ENCODE assay signal across 15 cellular contexts in the genomic region with DNA sequence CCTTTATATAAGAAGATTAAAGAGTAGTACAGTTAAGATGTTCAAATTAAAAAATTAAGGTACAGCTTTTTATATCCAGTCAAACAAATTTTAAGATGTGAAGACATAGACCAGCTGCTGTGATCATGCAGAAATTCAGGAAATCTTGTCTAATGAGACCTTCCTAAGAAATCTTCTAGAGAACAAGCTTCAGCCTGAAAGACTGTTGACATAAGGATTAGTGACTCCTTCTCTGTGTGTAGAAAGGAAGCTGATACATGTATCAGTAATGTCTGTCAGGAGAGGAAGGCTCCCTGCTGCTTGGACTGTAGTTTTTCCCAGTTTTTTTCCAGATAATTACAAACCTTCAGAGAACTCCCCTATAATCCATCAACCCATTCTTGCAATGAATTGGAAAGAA.
"Had no signal": no experiment of that assay in that cellular context is flagged by ENCODE, and none has a peak within 500 bp of the region (broad histone marks: within the 10 kb centered on the region; RNA-seq: fewer than 3 reads in every experiment).

No MANE protein-coding gene starts in this region.

- H3K27ac Mint-ChIP-seq: activated CD4-positive, alpha-beta T cell treated with anti-CD3 and anti-CD28 coated beads for 36 hours; activated CD8-positive, alpha-beta T cell treated with anti-CD3 and anti-CD28 coated beads, Interleukin-2, amount 10 ng/mL, durations not matched to agents 7 days and 5 days; dendritic cell treated with granulocyte-macrophage colony-stimulating factor and Interleukin-4, amounts not matched to agents 40 ng/mL and 50 ng/mL, for 4 days; memory B cell had no signal

- H3K36me3 ChIP-seq: esophagus squamous epithelium, thyroid gland, WERI-Rb-1 had no signal

- ATAC-seq: activated CD4-positive, alpha-beta T cell treated with anti-CD3 and anti-CD28 coated beads for 36 hours; activated CD8-positive, alpha-beta T cell treated with anti-CD3 and anti-CD28 coated beads, Interleukin-2, amount 10 ng/mL, durations not matched to agents 7 days and 5 days; left lobe of liver had no signal

- H3K27me3 ChIP-seq: esophagus squamous epithelium, thyroid gland had no signal

- H3K4me3 ChIP-seq: esophagus squamous epithelium, skin epidermis, thyroid gland had no signal

- H3K27me3 Mint-ChIP-seq: activated CD4-positive, alpha-beta T cell treated with anti-CD3 and anti-CD28 coated beads for 36 hours; dendritic cell treated with granulocyte-macrophage colony-stimulating factor and Interleukin-4, amounts not matched to agents 40 ng/mL and 50 ng/mL, for 4 days; memory B cell had no signal

- H3K79me2 ChIP-seq: parathyroid adenoma had no signal

- H3K4me1 Mint-ChIP-seq: activated CD4-positive, alpha-beta T cell treated with anti-CD3 and anti-CD28 coated beads for 36 hours; memory B cell; neural crest cell had no signal

- H3K4me3 Mint-ChIP-seq: activated CD4-positive, alpha-beta T cell treated with anti-CD3 and anti-CD28 coated beads for 36 hours; activated CD8-positive, alpha-beta T cell treated with anti-CD3 and anti-CD28 coated beads, Interleukin-2, amount 10 ng/mL, durations not matched to agents 7 days and 5 days; dendritic cell treated with granulocyte-macrophage colony-stimulating factor and Interleukin-4, amounts not matched to agents 40 ng/mL and 50 ng/mL, for 4 days; memory B cell; neural crest cell had no signal

- H3K4me1 ChIP-seq: parathyroid adenoma, thyroid gland had no signal

- DNase-seq: activated CD4-positive, alpha-beta T cell treated with anti-CD3 and anti-CD28 coated beads for 36 hours; activated CD8-positive, alpha-beta memory T cell treated with anti-CD3 and anti-CD28 coated beads, Interleukin-2, amount 50 U/mL, for 48 hours; activated CD8-positive, alpha-beta T cell treated with anti-CD3 and anti-CD28 coated beads, Interleukin-2, amount 10 ng/mL, durations not matched to agents 7 days and 5 days; activated naive CD4-positive, alpha-beta T cell treated with Interleukin-2 at 50 U/mL for 16 hours; esophagus squamous epithelium; head of caudate nucleus; T1000; thyroid gland; WERI-Rb-1 had no signal

- H3K9me3 ChIP-seq: thyroid gland had no signal

- H2AFZ ChIP-seq: parathyroid adenoma had no signal

- H3K27ac ChIP-seq: esophagus squamous epithelium, parathyroid adenoma, skin epidermis, thyroid gland, WERI-Rb-1 had no signal
